Comparison of ENCODE assay signal across 8 cellular contexts in the genomic region with DNA sequence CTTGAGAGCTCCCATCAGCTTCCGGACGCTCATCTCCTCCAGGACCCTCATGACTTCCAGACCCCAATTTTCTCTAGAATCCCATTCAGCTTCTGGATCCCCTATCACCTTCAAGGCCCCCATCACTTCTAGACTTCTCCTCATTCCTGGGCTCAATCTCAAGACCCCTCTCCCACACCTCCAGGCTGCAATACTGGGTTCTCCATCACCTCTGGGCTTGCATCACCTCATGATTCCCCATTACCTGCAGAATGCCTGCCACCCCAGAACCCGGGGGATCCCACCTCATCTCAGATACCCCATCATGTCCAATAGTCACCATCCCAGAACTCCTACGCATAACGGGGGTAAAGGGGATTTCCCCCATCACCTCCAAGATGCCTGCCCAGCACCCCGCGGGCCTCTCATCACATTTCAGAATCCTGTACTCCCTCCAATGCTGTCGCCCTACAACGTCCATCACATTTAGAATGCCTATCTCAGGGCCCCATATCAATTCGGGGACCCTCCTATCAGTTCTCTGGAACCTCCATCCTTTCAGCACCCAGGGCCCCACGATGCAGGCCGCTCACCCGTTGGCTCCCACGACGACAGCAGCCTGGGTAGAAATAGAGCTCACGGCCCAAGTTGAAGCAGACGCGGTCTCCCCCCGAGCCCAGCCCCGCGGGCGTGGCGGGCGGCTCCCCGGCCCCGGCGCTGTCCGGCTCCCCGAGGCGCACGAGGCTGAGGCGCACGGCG. TPM values are rescaled to one million over a fixed set of nuclear protein-coding genes. Genes with fewer than 3 reads are reported as not detected.
DNase-seq lines count a peak whose midpoint lies in the region; ATAC-seq and TF ChIP-seq lines count a peak whose summit lies in the region.

No MANE protein-coding gene starts in this region.

- intact Hi-C loops in testis (cut with DNase I; ENCODE audit: low total_unique reads), result no loop called here

- H3K4me3 ChIP-seq in testis, result peak overlapping the region; percentile 52 to 91

- 3 to 9% methylated on average over 11 to 33 of the region's 34 CpGs for WGBS in testis, 2 donors

- H3K27me3 ChIP-seq in layer of hippocampus (ENCODE audit: control insufficient read depth, insufficient read depth, low read length), result no peaks in the 10 kb centered on the region
- H3K27me3 ChIP-seq in testis, result no peaks in the 10 kb centered on the region

- TF ChIP-seq POLR2A in testis (IDR thresholded peaks at IDR 0.05), result no peak

- H3K9me3 ChIP-seq in ES-I3 (ENCODE audit: control insufficient read depth, insufficient read depth, low read length) (no peaks in the 10 kb centered on the region), testis (no peaks in the 10 kb centered on the region)

- H3K36me3 Mint-ChIP-seq in activated naive CD8-positive, alpha-beta T cell, result peaks cover 18% of the 10 kb centered on the region

- TF ChIP-seq CTCF in testis (IDR thresholded peaks at IDR 0.05), result no peak

- peaks cover 33% of the 10 kb centered on the region for H3K4me1 Mint-ChIP-seq in activated naive CD8-positive, alpha-beta T cell (ENCODE audit: low read depth)

- H3K27me3 Mint-ChIP-seq in activated naive CD8-positive, alpha-beta T cell, result peaks cover 16% of the 10 kb centered on the region

- H3K27ac Mint-ChIP-seq in activated naive CD8-positive, alpha-beta T cell, result peak overlapping the region; percentile 79

- peaks cover 9% of the 10 kb centered on the region; the same call in 1 of the 2 replicates for H3K4me1 ChIP-seq in ES-I3 (ENCODE audit: insufficient read depth, low read length)
- H3K4me1 ChIP-seq in testis, result peaks cover 15% of the 10 kb centered on the region

- peak; percentile 6 for ATAC-seq in HG02678 (IDR thresholded peaks at IDR 0.05; ENCODE audit: unreplicated experiment)

- peaks cover 2% of the 10 kb centered on the region; the same call in 1 of the 2 replicates for H3K36me3 ChIP-seq in ES-I3 (ENCODE audit: insufficient read depth, low read length)
- H3K36me3 ChIP-seq in testis (ENCODE audit: low read depth, missing control alignments), result no peaks in the 10 kb centered on the region

- peak overlapping the region; percentile 93 for H3K9ac ChIP-seq in ES-I3 (ENCODE audit: low read depth, low read length)

- H3K27ac ChIP-seq in layer of hippocampus (ENCODE audit: low read depth, low read length) (peak overlapping the region; percentile 67), testis (peak overlapping the region in 1 of 2 donors; percentile 80)

- no peaks in the 10 kb centered on the region for H3K9me3 Mint-ChIP-seq in activated naive CD8-positive, alpha-beta T cell (ENCODE audit: low read depth)

- no peak for DNase-seq in testis
- DNase-seq in amygdala (lab: John Stamatoyannopoulos, UW), result no peak
- no peak for DNase-seq in cerebellum (ENCODE audit: low spot score)
- no peak for DNase-seq in T1000 (lab: John Stamatoyannopoulos, UW)

- peak overlapping the region; percentile 96 for H3K4me3 Mint-ChIP-seq in activated naive CD8-positive, alpha-beta T cell

RNA-seq across cellular contexts. Expression of a gene that starts 0.7 kb away (rescaled TPM):
- total RNA-seq in testis (100 to 1,000 TPM; 111 to 124 TPM), cerebellum (42.3 TPM)
- polyA plus RNA-seq in testis (ENCODE audit: insufficient read depth, low read depth, low replicate concordance), result 59.0 TPM

RNA-seq across cellular contexts. Expression of a gene that starts 9.6 kb away (rescaled TPM):
- total RNA-seq in testis (10 to 100 TPM; 66.2 to 68.8 TPM), cerebellum (27.9 TPM)
- 42.6 TPM for polyA plus RNA-seq in testis (ENCODE audit: insufficient read depth, low read depth, low replicate concordance)

RNA-seq across cellular contexts. Expression of a gene that starts 22.9 kb away (rescaled TPM):
- total RNA-seq in testis (10 to 100 TPM; 16.1 to 19.4 TPM), cerebellum (3.4 TPM)
- 12.9 TPM for polyA plus RNA-seq in testis (ENCODE audit: insufficient read depth, low read depth, low replicate concordance)

RNA-seq across cellular contexts. Expression of a gene that starts 23.2 kb away (rescaled TPM):
- 10 to 100 TPM; 17.0 to 20.9 TPM for total RNA-seq in testis
- 88.3 TPM for polyA plus RNA-seq in testis (ENCODE audit: insufficient read depth, low read depth, low replicate concordance)
- total RNA-seq in cerebellum, result not detected

RNA-seq across cellular contexts. Expression of a gene that starts 58.7 kb away (rescaled TPM):
- total RNA-seq in testis (10 to 100 TPM in 1 of 2 donors, 1 to 10 TPM in 1; 9.2 to 13.8 TPM), cerebellum (not detected)
- polyA plus RNA-seq in testis (ENCODE audit: insufficient read depth, low read depth, low replicate concordance), result 10.4 TPM
